In genomic region chr16:49788505-49788904, GRCh38 we compare ENCODE assay signal across 17 cellular contexts.
DNase-seq lines count a peak whose midpoint lies in the region; ATAC-seq and TF ChIP-seq lines count a peak whose summit lies in the region.
"Had no signal": no experiment of that assay in that cellular context is flagged by ENCODE, and none has a peak within 500 bp of the region (broad histone marks: within the 10 kb centered on the region; RNA-seq: fewer than 3 reads in every experiment).

No MANE protein-coding gene starts in this region.

- H3K36me3 ChIP-seq in ascending aorta, result no peaks in the 10 kb centered on the region
- H3K36me3 ChIP-seq in heart right ventricle, result peaks cover 0 to 10% (median 0%) of the 10 kb centered on the region in 9 donors
- H3K36me3 ChIP-seq in testis (ENCODE audit: low read depth, missing control alignments), result no peaks in the 10 kb centered on the region
- H3K36me3 ChIP-seq: right lobe of liver had no signal

- H3K27ac ChIP-seq in ascending aorta (peak overlapping the region; percentile 76 to 78), heart right ventricle (peak overlapping the region in 7 of 10 donors; percentile 14 to 56 (median 20)), testis (peak overlapping the region in 1 of 2 donors; percentile 68), foreskin keratinocyte (no peak overlapping the region)
- H3K27ac ChIP-seq: right lobe of liver had no signal

- ATAC-seq in heart right ventricle (peak in 6 of 8 donors; percentile 19 to 74 (median 60)), HG02870 (IDR thresholded peaks at IDR 0.05; ENCODE audit: unreplicated experiment) (no peak), foreskin keratinocyte (no peak)
- ATAC-seq: activated naive CD8-positive, alpha-beta T cell treated with anti-CD3 and anti-CD28 coated beads, Interleukin-2, amount 50 U/mL, for 24 hours; left lobe of liver; naive thymus-derived CD8-positive, alpha-beta T cell; right lobe of liver; SK-N-SH treated with all-trans-retinoic acid at 6 μM for 48 hours; stimulated activated memory B cell treated with anti-CD40 and anti-IgM and Interleukin-4, amounts not matched to agents 10 μg/mL and 1 μg/mL and 100 μg/mL, for 72 hours had no signal

- intact Hi-C loops in ascending aorta (cut with DNase I) (loop anchor here (2.0 to 5.0 kb wide), 2 partner anchors 49 to 66 kb away; no protein-coding TSS in a partner anchor), heart right ventricle (cut with DNase I) (no loop called here), testis (cut with DNase I; ENCODE audit: low total_unique reads) (no loop called here)

- H3K4me1 ChIP-seq in ascending aorta (peaks cover 0 to 19% of the 10 kb centered on the region in 2 donors), heart right ventricle (peaks cover 0 to 33% (median 4%) of the 10 kb centered on the region in 9 donors), testis (peaks cover 16% of the 10 kb centered on the region), foreskin keratinocyte (no peaks in the 10 kb centered on the region)
- H3K4me1 ChIP-seq: right lobe of liver had no signal

- H3K9me3 ChIP-seq in ascending aorta (no peaks in the 10 kb centered on the region), heart right ventricle (no peaks in the 10 kb centered on the region), testis (no peaks in the 10 kb centered on the region)
- H3K9me3 ChIP-seq: right lobe of liver had no signal

- H3K4me3 ChIP-seq in ascending aorta (no peak overlapping the region), heart right ventricle (no peak overlapping the region), testis (no peak overlapping the region)
- H3K4me3 ChIP-seq: right lobe of liver had no signal

- WGBS in heart right ventricle, 2 donors, result 71 to 75% methylated on average over 5 of the region's 5 CpGs
- 29 to 51% methylated on average over 5 of the region's 5 CpGs for WGBS in testis, 2 donors

- peak in 1 of 2 donors; percentile 68 for DNase-seq in ascending aorta (ENCODE audit: low spot score in 2 of 2)
- DNase-seq in heart right ventricle, result peak in 1 of 2 donors; percentile 33
- peak in 32 of 56 donors; percentile 2 to 68 (median 24) for DNase-seq in nucleus accumbens (lab: John Stamatoyannopoulos, UW)
- DNase-seq in testis, result peak; percentile 64
- DNase-seq in foreskin keratinocyte, result no peak
- no peak for DNase-seq in hepatic stellate cell (ENCODE audit: low spot score)
- no peak for DNase-seq in activated T-cell treated with anti-CD3 and anti-CD28 coated beads, Interleukin-2, amount 50 U/mL, for 1 hour
- DNase-seq: activated CD4-positive, alpha-beta T cell treated with anti-CD3 and anti-CD28 coated beads, Interleukin-2, amount 50 U/mL, for 48 hours; activated naive CD8-positive, alpha-beta T cell treated with anti-CD3 and anti-CD28 coated beads, Interleukin-2, amount 50 U/mL, for 24 hours; Calu3; H9; naive thymus-derived CD8-positive, alpha-beta T cell; right lobe of liver had no signal

- TF ChIP-seq CTCF in ascending aorta (IDR thresholded peaks at IDR 0.05) (no peak), heart right ventricle (IDR thresholded peaks at IDR 0.05) (no peak), testis (IDR thresholded peaks at IDR 0.05) (no peak), foreskin keratinocyte (conservative IDR thresholded peaks at IDR 0.05) (no peak)

- H3K27me3 ChIP-seq in ascending aorta, result no peaks in the 10 kb centered on the region
- H3K27me3 ChIP-seq in heart right ventricle, result no peaks in the 10 kb centered on the region
- no peaks in the 10 kb centered on the region for H3K27me3 ChIP-seq in testis
- no peaks in the 10 kb centered on the region for H3K27me3 ChIP-seq in foreskin keratinocyte
- H3K27me3 ChIP-seq: right lobe of liver had no signal

- no peak for TF ChIP-seq POLR2A in testis (IDR thresholded peaks at IDR 0.05)

Comparison
In these comparisons a context has a peak if more than half of its experiments do, and no peak if none do; other contexts are left out.
1. DNase-seq: peak in nucleus accumbens (32 of 56) and testis (single experiment); none in foreskin keratinocyte (0 of 2), hepatic stellate cell (single experiment) and activated T-cell treated with anti-CD3 and anti-CD28 coated beads, Interleukin-2, amount 50 U/mL, for 1 hour (single experiment).
2. ATAC-seq: peak in heart right ventricle (6 of 8); none in HG02870 (single experiment) and foreskin keratinocyte (single experiment).